In the genomic region with DNA sequence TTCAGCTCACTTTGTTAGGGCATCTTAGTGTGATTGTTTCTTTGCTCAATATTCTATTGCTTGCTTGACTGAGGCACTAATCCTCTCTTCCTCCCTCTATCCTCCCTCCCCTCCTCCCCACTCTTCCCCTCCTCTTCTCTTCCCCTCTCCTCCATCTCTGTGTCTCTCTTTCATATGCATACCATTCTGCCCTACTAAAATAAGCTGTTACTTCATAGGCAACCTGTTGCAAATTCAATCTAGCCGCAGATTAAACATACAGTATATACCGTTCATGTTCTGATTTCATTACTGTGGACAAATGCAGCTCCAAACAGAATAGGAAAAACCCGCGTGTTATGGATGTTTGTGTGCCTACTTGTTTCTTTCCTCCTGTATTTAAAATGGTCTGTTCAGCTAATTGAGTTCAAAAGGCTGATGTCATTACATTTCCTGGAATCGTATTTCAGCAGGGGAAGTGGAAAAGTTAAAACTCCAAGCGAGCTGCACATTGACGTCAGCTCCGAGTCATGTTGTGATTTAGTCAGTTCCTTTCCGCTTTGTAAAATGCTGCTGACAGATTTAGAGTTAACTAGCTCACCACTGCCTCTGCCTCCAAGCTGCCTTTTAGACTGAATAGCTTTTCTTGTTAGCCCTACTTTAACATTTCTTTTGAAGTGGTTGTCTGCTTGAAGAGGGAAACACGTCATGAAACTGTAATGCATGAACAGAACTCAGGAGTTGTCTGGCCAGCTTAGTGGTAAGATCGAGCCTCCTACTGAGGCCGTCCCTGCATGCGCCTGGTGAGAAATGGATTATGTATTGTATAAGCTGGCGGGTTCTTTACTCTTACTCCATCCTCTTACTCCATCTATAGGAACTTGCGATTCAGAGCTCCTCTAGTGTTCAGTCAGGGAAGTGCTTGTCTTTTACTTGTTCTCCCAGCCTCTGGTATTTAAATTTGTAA, we compare ENCODE assay signal across 8 cellular contexts.
DNase-seq lines count a peak whose midpoint lies in the region; FAIRE-seq and TF ChIP-seq lines count a peak whose summit lies in the region.

No MANE protein-coding gene starts in this region.

- H3K27ac Mint-ChIP-seq in glutamatergic neuron (ENCODE audit: unreplicated experiment) = peak overlapping the region; percentile 56

- intact Hi-C loops in ovary (cut with DNase I) = loop anchor here in 1 of 4 donors (5.0 kb wide), 1 partner anchor 68 kb away; a partner anchor contains a TSS

- H3K9me3 ChIP-seq in SJSA1 (replicated peaks) = no peaks in the 10 kb centered on the region
- H3K9me3 ChIP-seq in ovary = no peaks in the 10 kb centered on the region
- no peaks in the 10 kb centered on the region for H3K9me3 ChIP-seq in tibial nerve

- no peaks in the 10 kb centered on the region for H3K27me3 ChIP-seq in SJSA1 (replicated peaks)
- no peaks in the 10 kb centered on the region for H3K27me3 ChIP-seq in ovary
- H3K27me3 ChIP-seq in tibial nerve = no peaks in the 10 kb centered on the region

- peaks cover 7% of the 10 kb centered on the region for H3K36me3 Mint-ChIP-seq in glutamatergic neuron (ENCODE audit: unreplicated experiment)

- TF ChIP-seq CTCF in LNCaP clone FGC (IDR thresholded peaks at IDR 0.05; ENCODE audit: control insufficient read depth, extremely low read depth, insufficient read depth) (peak; percentile 61), glutamatergic neuron (IDR thresholded peaks at IDR 0.05; ENCODE audit: partially characterized antibody, unreplicated experiment) (peak; percentile 89), ovary (IDR thresholded peaks at IDR 0.05) (peak; percentile 53 to 94 (median 93)), tibial nerve (IDR thresholded peaks at IDR 0.05) (peak; percentile 85 to 91 (median 89))

- TF ChIP-seq EP300 in ovary (IDR thresholded peaks at IDR 0.05) (peak; percentile 60), tibial nerve (IDR thresholded peaks at IDR 0.05) (peak; percentile 89 to 95)

- no peak for TF ChIP-seq POLR2A in H54 (IDR thresholded peaks at IDR 0.05; ENCODE audit: low read depth, low read length)
- peak; percentile 33 for TF ChIP-seq POLR2A in ovary (IDR thresholded peaks at IDR 0.05)
- TF ChIP-seq POLR2A in tibial nerve (IDR thresholded peaks at IDR 0.05) = peak in 1 of 2 donors; percentile 61

- DNase-seq in H54 (ENCODE audit: insufficient read length, low spot score) = peak; percentile 23
- DNase-seq in LNCaP clone FGC (ENCODE audit: low read depth) = peak; percentile 52
- peak; percentile 64 to 83 for DNase-seq in SJSA1 (ENCODE audit: low read depth in 1 of 2, low spot score in 2 of 2)
- peak; percentile 67 for DNase-seq in activated naive CD4-positive, alpha-beta T cell treated with anti-CD3 and anti-CD28 coated beads, Interleukin-2, amount 50 U/mL, for 16 hours
- no peak for DNase-seq in glutamatergic neuron
- peak; percentile 65 to 86 (median 68) for DNase-seq in ovary
- peak in 1 of 2 donors; percentile 79 for DNase-seq in tibial nerve (ENCODE audit: low spot score in 2 of 2)

- H3K4me3 Mint-ChIP-seq in glutamatergic neuron (ENCODE audit: unreplicated experiment) = peak overlapping the region; percentile 53

- H3K9me3 Mint-ChIP-seq in glutamatergic neuron (ENCODE audit: unreplicated experiment) = no peaks in the 10 kb centered on the region

- peaks cover 15% of the 10 kb centered on the region for H3K4me1 Mint-ChIP-seq in glutamatergic neuron (ENCODE audit: low read depth, unreplicated experiment)

- no peaks in the 10 kb centered on the region for H3K36me3 ChIP-seq in SJSA1
- no peaks in the 10 kb centered on the region for H3K36me3 ChIP-seq in ovary
- peaks cover 0 to 3% (median 0%) of the 10 kb centered on the region in 3 donors for H3K36me3 ChIP-seq in tibial nerve

- peak; percentile 99 for FAIRE-seq in G401.6 (lab: Jason Lieb, UNC)
- FAIRE-seq in H54 (lab: Jason Lieb, UNC) = peak; percentile 98

- H3K4me3 ChIP-seq in LNCaP clone FGC (ENCODE audit: low read depth, low read length) (peak overlapping the region; percentile 41), SJSA1 (peak overlapping the region; percentile 30), ovary (peak overlapping the region; percentile 44), tibial nerve (peak overlapping the region; percentile 36 to 58 (median 47))

- 0 to 1% (median 0%) methylated on average over 15 of the region's 15 CpGs for WGBS in ovary, 3 donors
- WGBS in tibial nerve, 2 donors = 0% methylated on average over 15 of the region's 15 CpGs

- no peaks in the 10 kb centered on the region for H3K27me3 Mint-ChIP-seq in glutamatergic neuron (ENCODE audit: unreplicated experiment)

- peaks cover 7% of the 10 kb centered on the region; the same call in 1 of the 2 replicates for H3K4me1 ChIP-seq in SJSA1 (replicated peaks)
- H3K4me1 ChIP-seq in ovary (ENCODE audit: insufficient read depth) = no peaks in the 10 kb centered on the region
- H3K4me1 ChIP-seq in tibial nerve = peaks cover 0 to 12% (median 3%) of the 10 kb centered on the region in 4 donors

- H3K27ac ChIP-seq in SJSA1 = peak overlapping the region; percentile 54
- H3K27ac ChIP-seq in ovary = peak overlapping the region; percentile 75 to 96
- peak overlapping the region; percentile 90 to 97 (median 94) for H3K27ac ChIP-seq in tibial nerve
